Comparison of ENCODE assay signal across 8 cellular contexts in the genomic region with DNA sequence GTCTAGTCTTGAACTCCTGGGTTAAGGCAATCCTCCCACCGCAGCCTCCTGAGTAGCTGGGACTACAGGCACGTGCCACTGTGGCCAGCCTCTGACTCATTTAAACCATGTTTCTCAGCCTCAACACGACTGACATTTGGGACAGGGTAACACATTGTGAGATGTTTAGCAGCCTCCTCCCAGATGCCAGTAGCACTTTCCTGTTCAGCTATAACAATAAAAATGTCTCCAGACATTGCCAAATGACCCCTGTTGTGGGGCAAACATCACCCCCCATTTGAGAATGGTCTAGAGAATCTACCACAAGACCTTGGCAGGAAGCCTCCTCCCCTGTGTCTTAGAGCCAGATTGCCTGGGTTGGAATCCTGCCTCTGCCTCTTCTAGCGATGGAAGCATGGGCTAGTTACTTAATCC.
DNase-seq lines count a peak whose midpoint lies in the region.

No MANE protein-coding gene starts in this region.

- peak; percentile 1 to 11 for DNase-seq in activated CD4-positive, alpha-beta T cell treated with anti-CD3 and anti-CD28 coated beads for 24 hours (ENCODE audit: low read depth in 2 of 2)
- no peak for DNase-seq in activated CD4-positive, alpha-beta T cell treated with anti-CD3 and anti-CD28 coated beads, Interleukin-2, amount 50 U/mL, for 1 hour
- peak; percentile 59 for DNase-seq in OCI-M1 (lab: John Stamatoyannopoulos, UW)
- DNase-seq in epithelial cell of prostate (ENCODE audit: low read depth, low spot score): no peak
- peak; percentile 15 to 17 for DNase-seq in stimulated activated CD8-positive, alpha-beta memory T cell treated with anti-CD3 and anti-CD28 coated beads, Interleukin-7, amount 100 ng/mL, for 48 hours (ENCODE audit: extremely low read depth in 1 of 2, low read depth in 1 of 2)
- DNase-seq in OCI-M2 (lab: John Stamatoyannopoulos, UW; ENCODE audit: unreplicated experiment): no peak
- DNase-seq in NCI-H1930 (lab: John Stamatoyannopoulos, UW): no peak
- no peak for DNase-seq in activated gamma-delta T cell (lab: John Stamatoyannopoulos, UW)

- peak overlapping the region; percentile 99 for H3K27ac ChIP-seq in epithelial cell of prostate

Comparison
In these comparisons a context has a peak if more than half of its experiments do, and no peak if none do; other contexts are left out.
1. DNase-seq: peak in activated CD4-positive, alpha-beta T cell treated with anti-CD3 and anti-CD28 coated beads for 24 hours (2 of 2), OCI-M1 (single experiment) and stimulated activated CD8-positive, alpha-beta memory T cell treated with anti-CD3 and anti-CD28 coated beads, Interleukin-7, amount 100 ng/mL, for 48 hours (2 of 2); none in activated CD4-positive, alpha-beta T cell treated with anti-CD3 and anti-CD28 coated beads, Interleukin-2, amount 50 U/mL, for 1 hour (single experiment), epithelial cell of prostate (single experiment), OCI-M2 (single experiment), NCI-H1930 (0 of 2) and activated gamma-delta T cell (single experiment).